In genomic region chr20:33893314-33893713, GRCh38 we compare ENCODE assay signal across 20 cellular contexts.
DNase-seq lines count a peak whose midpoint lies in the region; ATAC-seq and TF ChIP-seq lines count a peak whose summit lies in the region.
"Had no signal": no experiment of that assay in that cellular context is flagged by ENCODE, and none has a peak within 500 bp of the region (broad histone marks: within the 10 kb centered on the region; RNA-seq: fewer than 3 reads in every experiment).

No MANE protein-coding gene starts in this region.

- TF ChIP-seq POLR2A in breast epithelium (IDR thresholded peaks at IDR 0.05) = no peak

- BruUV-seq in mammary epithelial cell (replicated peaks; lab: Mats Ljungman, UMichigan) = no TSS peak

- dilution Hi-C loops in mammary epithelial cell (cut with HindIII; ENCODE audit: low sequenced_read_pairs) = no loop called here

- H3K9me3 ChIP-seq in mammary epithelial cell (replicated peaks; ENCODE audit: insufficient read depth, low read length) = no peaks in the 10 kb centered on the region
- H3K9me3 ChIP-seq in breast epithelium = peaks cover 0 to 14% of the 10 kb centered on the region in 2 donors
- peaks cover 18% of the 10 kb centered on the region for H3K9me3 ChIP-seq in left ventricle myocardium inferior (replicated peaks)
- peaks cover 0 to 2% of the 10 kb centered on the region in 2 donors for H3K9me3 ChIP-seq in left lung

- CTCF ChIA-PET in mammary epithelial cell (lab: Charles Lee; ENCODE audit: low non-redundant PET) = interaction anchor here (0.6 to 0.9 kb wide), 2 partner anchors 30 to 602 kb away, joined by 3 to 4 read pairs; no protein-coding TSS in a partner anchor

- in situ Hi-C loops in mammary epithelial cell (cut with MboI; ENCODE audit: low sequenced_read_pairs in 2 of 2) = no loop called here

- no peak overlapping the region for H3K27ac Mint-ChIP-seq in stimulated activated naive B cell treated with anti-CD40 and anti-IgM and Interleukin-4, amounts not matched to agents 10 μg/mL and 1 μg/mL and 100 μg/mL, for 72 hours
- H3K27ac Mint-ChIP-seq: type B pancreatic cell had no signal

- intact Hi-C loops in mammary epithelial cell (cut with micrococcal nuclease) (no loop called here), breast epithelium (cut with DNase I; ENCODE audit: low total_unique reads) (no loop called here), left ventricle myocardium inferior (cut with micrococcal nuclease) (no loop called here), left lung (cut with DNase I) (no loop called here)

- H3K4me1 Mint-ChIP-seq in stimulated activated naive B cell treated with anti-CD40 and anti-IgM and Interleukin-4, amounts not matched to agents 10 μg/mL and 1 μg/mL and 100 μg/mL, for 72 hours = peaks cover 0 to 2% of the 10 kb centered on the region in 2 donors
- H3K4me1 Mint-ChIP-seq: CD4-positive, alpha-beta memory T cell had no signal

- H3K4me3 Mint-ChIP-seq in stimulated activated naive B cell treated with anti-CD40 and anti-IgM and Interleukin-4, amounts not matched to agents 10 μg/mL and 1 μg/mL and 100 μg/mL, for 72 hours = no peak overlapping the region
- H3K4me3 Mint-ChIP-seq: CD4-positive, alpha-beta memory T cell; type B pancreatic cell had no signal

- DNase-seq in mammary epithelial cell (peak; percentile 43), breast epithelium (ENCODE audit: low spot score in 2 of 2) (no peak), astrocyte of the hippocampus (ENCODE audit: low read depth, low spot score) (peak; percentile 67), fibroblast of the aortic adventitia (ENCODE audit: low read depth) (peak; percentile 63), left ventricle myocardium inferior (no peak), left lung (no peak)
- DNase-seq in stimulated activated naive B cell treated with anti-CD40 and anti-IgM and Interleukin-4, amounts not matched to agents 10 μg/mL and 1 μg/mL and 100 μg/mL, for 72 hours = no peak
- no peak for DNase-seq in stimulated activated CD4-positive, alpha-beta T cell treated with anti-CD3 and anti-CD28 coated beads, Interleukin-12 subunit alpha, Interleukin-12 subunit beta, amount 100 ng/mL, for 4 hours
- DNase-seq: activated CD4-positive, CD25-positive, alpha-beta regulatory T cell; amniotic stem cell; CD4-positive, alpha-beta memory T cell; DMS53; hippocampal formation; kidney glomerular epithelial cell; SHP77 treated with DMSO at 0.1 percent for 48 hours; stimulated activated naive CD4-positive, alpha-beta T cell treated with Interleukin-2 at 50 U/mL for 16 hours; T-helper 2 cell had no signal

- H3K4me2 ChIP-seq in mammary epithelial cell (ENCODE audit: insufficient read depth, low read depth, low read length) = no peak overlapping the region

- H3K4me3 ChIP-seq in mammary epithelial cell (replicated peaks in 1 of 3; ENCODE audit: insufficient read depth in 1 of 3, low read depth in 2 of 3, low read length in 3 of 3) = no peak overlapping the region
- no peak overlapping the region for H3K4me3 ChIP-seq in breast epithelium
- H3K4me3 ChIP-seq in fibroblast of the aortic adventitia (ENCODE audit: low read depth, low read length) = no peak overlapping the region
- H3K4me3 ChIP-seq in left ventricle myocardium inferior = no peak overlapping the region
- H3K4me3 ChIP-seq in left lung = no peak overlapping the region
- H3K4me3 ChIP-seq: coronary artery, right atrium auricular region had no signal

- H3K4me1 ChIP-seq in mammary epithelial cell (ENCODE audit: insufficient read depth, low read length) (no peaks in the 10 kb centered on the region), breast epithelium (no peaks in the 10 kb centered on the region), left ventricle myocardium inferior (peaks cover 7% of the 10 kb centered on the region), left lung (no peaks in the 10 kb centered on the region)
- H3K4me1 ChIP-seq: right atrium auricular region had no signal

- TF ChIP-seq CTCF in mammary epithelial cell (conservative IDR thresholded peaks at IDR 0.05 in 1 of 2, IDR thresholded peaks at IDR 0.05 in 1 of 2; ENCODE audit: extremely low read depth in 1 of 2, insufficient read depth in 1 of 2, low read depth in 1 of 2, low read length in 2 of 2) (no peak), breast epithelium (IDR thresholded peaks at IDR 0.05) (no peak), fibroblast of the aortic adventitia (IDR thresholded peaks at IDR 0.05; ENCODE audit: insufficient read depth, low read length) (no peak), left ventricle myocardium inferior (IDR thresholded peaks at IDR 0.05; ENCODE audit: borderline replicate concordance) (no peak), left lung (IDR thresholded peaks at IDR 0.05) (no peak)

- H3K27ac ChIP-seq in mammary epithelial cell (ENCODE audit: insufficient read depth, low read depth, low read length) = no peak overlapping the region
- no peak overlapping the region for H3K27ac ChIP-seq in breast epithelium
- H3K27ac ChIP-seq in left ventricle myocardium inferior (replicated peaks) = no peak overlapping the region
- no peak overlapping the region for H3K27ac ChIP-seq in left lung
- H3K27ac ChIP-seq: coronary artery, right atrium auricular region had no signal

- no peak overlapping the region for H3K9ac ChIP-seq in mammary epithelial cell (ENCODE audit: insufficient read depth, low read length)

- no peaks in the 10 kb centered on the region for H3K79me2 ChIP-seq in mammary epithelial cell (ENCODE audit: insufficient read depth, low read length)

- no peaks in the 10 kb centered on the region for H3K36me3 Mint-ChIP-seq in stimulated activated naive B cell treated with anti-CD40 and anti-IgM and Interleukin-4, amounts not matched to agents 10 μg/mL and 1 μg/mL and 100 μg/mL, for 72 hours
- H3K36me3 Mint-ChIP-seq: CD4-positive, alpha-beta memory T cell; type B pancreatic cell had no signal

- H4K20me1 ChIP-seq in mammary epithelial cell (ENCODE audit: insufficient read depth, low read length) = no peaks in the 10 kb centered on the region

- H2AFZ ChIP-seq in mammary epithelial cell (ENCODE audit: low read depth, low read length) = no peak overlapping the region

- H3K9me3 Mint-ChIP-seq in stimulated activated naive B cell treated with anti-CD40 and anti-IgM and Interleukin-4, amounts not matched to agents 10 μg/mL and 1 μg/mL and 100 μg/mL, for 72 hours = peaks cover 5 to 13% of the 10 kb centered on the region in 2 donors
- H3K9me3 Mint-ChIP-seq: type B pancreatic cell had no signal

- H3K36me3 ChIP-seq in mammary epithelial cell (ENCODE audit: insufficient read depth, low read length) = no peaks in the 10 kb centered on the region
- H3K36me3 ChIP-seq in breast epithelium = no peaks in the 10 kb centered on the region
- no peaks in the 10 kb centered on the region for H3K36me3 ChIP-seq in left ventricle myocardium inferior
- H3K36me3 ChIP-seq in left lung = no peaks in the 10 kb centered on the region
- H3K36me3 ChIP-seq: right atrium auricular region had no signal

- H3K27me3 ChIP-seq in mammary epithelial cell (ENCODE audit: insufficient read depth, low read length) (no peaks in the 10 kb centered on the region), breast epithelium (no peaks in the 10 kb centered on the region), left ventricle myocardium inferior (ENCODE audit: low read depth) (no peaks in the 10 kb centered on the region), left lung (peaks cover 0 to 11% of the 10 kb centered on the region in 2 donors)
- H3K27me3 ChIP-seq: right atrium auricular region had no signal

- ATAC-seq in stimulated activated naive B cell treated with anti-CD40 and anti-IgM and Interleukin-4, amounts not matched to agents 10 μg/mL and 1 μg/mL and 100 μg/mL, for 72 hours (replicated peaks) = no peak
- ATAC-seq in left lung = no peak

- 57% methylated on average over 4 of the region's 4 CpGs for WGBS in mammary epithelial cell (ENCODE audit: low coverage, missing lambda C conversion rate)

- peaks cover 24 to 48% of the 10 kb centered on the region in 2 donors for H3K27me3 Mint-ChIP-seq in stimulated activated naive B cell treated with anti-CD40 and anti-IgM and Interleukin-4, amounts not matched to agents 10 μg/mL and 1 μg/mL and 100 μg/mL, for 72 hours

Comparison
In these comparisons a context has a peak if more than half of its experiments do, and no peak if none do; other contexts are left out.
1. DNase-seq: peak in mammary epithelial cell (single experiment), astrocyte of the hippocampus (single experiment) and fibroblast of the aortic adventitia (single experiment); none in breast epithelium (0 of 2), left ventricle myocardium inferior (single experiment), stimulated activated naive B cell treated with anti-CD40 and anti-IgM and Interleukin-4, amounts not matched to agents 10 μg/mL and 1 μg/mL and 100 μg/mL, for 72 hours (single experiment), left lung (0 of 2) and stimulated activated CD4-positive, alpha-beta T cell treated with anti-CD3 and anti-CD28 coated beads, Interleukin-12 subunit alpha, Interleukin-12 subunit beta, amount 100 ng/mL, for 4 hours (single experiment).